1 cellular context compared by ENCODE assay signal in the genomic region with DNA sequence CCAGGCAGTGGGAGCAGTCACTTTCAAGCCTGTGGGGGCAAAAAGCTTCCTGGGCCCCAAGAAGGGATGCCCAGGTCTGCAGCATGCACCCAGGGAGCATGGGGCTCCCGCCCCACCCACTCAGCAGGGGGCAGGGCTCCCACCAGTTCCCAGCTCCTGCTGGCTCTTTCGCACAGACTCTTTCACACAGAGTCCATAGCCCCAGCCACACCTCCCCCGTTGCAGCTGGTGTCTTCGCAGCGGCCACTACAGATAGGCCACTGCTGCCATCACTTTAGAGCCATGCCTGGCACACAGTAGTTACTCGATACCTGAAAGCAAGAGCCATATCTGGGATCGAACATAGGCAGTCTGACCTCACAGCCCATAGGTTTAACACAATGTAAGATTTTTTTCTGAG.
TF ChIP-seq lines count a peak whose summit lies in the region.

No MANE protein-coding gene starts in this region.

TF ChIP-seq in HepG2, 621 proteins besides CTCF, POLR2A, EP300 and RAD21 (continued from another document):
- TF ChIP-seq, protein P1, sequence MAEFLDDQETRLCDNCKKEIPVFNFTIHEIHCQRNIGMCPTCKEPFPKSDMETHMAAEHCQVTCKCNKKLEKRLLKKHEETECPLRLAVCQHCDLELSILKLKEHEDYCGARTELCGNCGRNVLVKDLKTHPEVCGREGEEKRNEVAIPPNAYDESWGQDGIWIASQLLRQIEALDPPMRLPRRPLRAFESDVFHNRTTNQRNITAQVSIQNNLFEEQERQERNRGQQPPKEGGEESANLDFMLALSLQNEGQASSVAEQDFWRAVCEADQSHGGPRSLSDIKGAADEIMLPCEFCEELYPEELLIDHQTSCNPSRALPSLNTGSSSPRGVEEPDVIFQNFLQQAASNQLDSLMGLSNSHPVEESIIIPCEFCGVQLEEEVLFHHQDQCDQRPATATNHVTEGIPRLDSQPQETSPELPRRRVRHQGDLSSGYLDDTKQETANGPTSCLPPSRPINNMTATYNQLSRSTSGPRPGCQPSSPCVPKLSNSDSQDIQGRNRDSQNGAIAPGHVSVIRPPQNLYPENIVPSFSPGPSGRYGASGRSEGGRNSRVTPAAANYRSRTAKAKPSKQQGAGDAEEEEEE (CRISPR knock-in tag; IDR thresholded peaks at IDR 0.05; ENCODE audit: borderline replicate concordance): no peak
- TF ChIP-seq, protein P2, sequence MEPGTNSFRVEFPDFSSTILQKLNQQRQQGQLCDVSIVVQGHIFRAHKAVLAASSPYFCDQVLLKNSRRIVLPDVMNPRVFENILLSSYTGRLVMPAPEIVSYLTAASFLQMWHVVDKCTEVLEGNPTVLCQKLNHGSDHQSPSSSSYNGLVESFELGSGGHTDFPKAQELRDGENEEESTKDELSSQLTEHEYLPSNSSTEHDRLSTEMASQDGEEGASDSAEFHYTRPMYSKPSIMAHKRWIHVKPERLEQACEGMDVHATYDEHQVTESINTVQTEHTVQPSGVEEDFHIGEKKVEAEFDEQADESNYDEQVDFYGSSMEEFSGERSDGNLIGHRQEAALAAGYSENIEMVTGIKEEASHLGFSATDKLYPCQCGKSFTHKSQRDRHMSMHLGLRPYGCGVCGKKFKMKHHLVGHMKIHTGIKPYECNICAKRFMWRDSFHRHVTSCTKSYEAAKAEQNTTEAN (CRISPR knock-in tag; conservative IDR thresholded peaks at IDR 0.05): no peak
- no peak for TF ChIP-seq AGO2 (optimal IDR thresholded peaks at IDR 0.05; ENCODE audit: low read depth, low read length)
- TF ChIP-seq SIN3A (IDR thresholded peaks at IDR 0.05; ENCODE audit: borderline replicate concordance, low read depth, low read length): no peak
- TF ChIP-seq CAMTA2 (CRISPR knock-in tag; IDR thresholded peaks at IDR 0.05; ENCODE audit: borderline replicate concordance): no peak
- TF ChIP-seq, protein P3, sequence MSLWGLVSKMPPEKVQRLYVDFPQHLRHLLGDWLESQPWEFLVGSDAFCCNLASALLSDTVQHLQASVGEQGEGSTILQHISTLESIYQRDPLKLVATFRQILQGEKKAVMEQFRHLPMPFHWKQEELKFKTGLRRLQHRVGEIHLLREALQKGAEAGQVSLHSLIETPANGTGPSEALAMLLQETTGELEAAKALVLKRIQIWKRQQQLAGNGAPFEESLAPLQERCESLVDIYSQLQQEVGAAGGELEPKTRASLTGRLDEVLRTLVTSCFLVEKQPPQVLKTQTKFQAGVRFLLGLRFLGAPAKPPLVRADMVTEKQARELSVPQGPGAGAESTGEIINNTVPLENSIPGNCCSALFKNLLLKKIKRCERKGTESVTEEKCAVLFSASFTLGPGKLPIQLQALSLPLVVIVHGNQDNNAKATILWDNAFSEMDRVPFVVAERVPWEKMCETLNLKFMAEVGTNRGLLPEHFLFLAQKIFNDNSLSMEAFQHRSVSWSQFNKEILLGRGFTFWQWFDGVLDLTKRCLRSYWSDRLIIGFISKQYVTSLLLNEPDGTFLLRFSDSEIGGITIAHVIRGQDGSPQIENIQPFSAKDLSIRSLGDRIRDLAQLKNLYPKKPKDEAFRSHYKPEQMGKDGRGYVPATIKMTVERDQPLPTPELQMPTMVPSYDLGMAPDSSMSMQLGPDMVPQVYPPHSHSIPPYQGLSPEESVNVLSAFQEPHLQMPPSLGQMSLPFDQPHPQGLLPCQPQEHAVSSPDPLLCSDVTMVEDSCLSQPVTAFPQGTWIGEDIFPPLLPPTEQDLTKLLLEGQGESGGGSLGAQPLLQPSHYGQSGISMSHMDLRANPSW (CRISPR knock-in tag; IDR thresholded peaks at IDR 0.05; ENCODE audit: borderline replicate concordance): no peak
- no peak for TF ChIP-seq SOX13 (IDR thresholded peaks at IDR 0.05)
- no peak for TF ChIP-seq SOX13 (CRISPR knock-in tag; conservative IDR thresholded peaks at IDR 0.05 in 1 of 2, IDR thresholded peaks at IDR 0.05 in 1 of 2)
- TF ChIP-seq ZNF20 (CRISPR knock-in tag; IDR thresholded peaks at IDR 0.05): no peak
- no peak for TF ChIP-seq TFDP2 (CRISPR knock-in tag; IDR thresholded peaks at IDR 0.05)
- TF ChIP-seq, protein P4, sequence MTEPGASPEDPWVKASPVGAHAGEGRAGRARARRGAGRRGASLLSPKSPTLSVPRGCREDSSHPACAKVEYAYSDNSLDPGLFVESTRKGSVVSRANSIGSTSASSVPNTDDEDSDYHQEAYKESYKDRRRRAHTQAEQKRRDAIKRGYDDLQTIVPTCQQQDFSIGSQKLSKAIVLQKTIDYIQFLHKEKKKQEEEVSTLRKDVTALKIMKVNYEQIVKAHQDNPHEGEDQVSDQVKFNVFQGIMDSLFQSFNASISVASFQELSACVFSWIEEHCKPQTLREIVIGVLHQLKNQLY (CRISPR knock-in tag; IDR thresholded peaks at IDR 0.05): no peak
- TF ChIP-seq, protein P5, sequence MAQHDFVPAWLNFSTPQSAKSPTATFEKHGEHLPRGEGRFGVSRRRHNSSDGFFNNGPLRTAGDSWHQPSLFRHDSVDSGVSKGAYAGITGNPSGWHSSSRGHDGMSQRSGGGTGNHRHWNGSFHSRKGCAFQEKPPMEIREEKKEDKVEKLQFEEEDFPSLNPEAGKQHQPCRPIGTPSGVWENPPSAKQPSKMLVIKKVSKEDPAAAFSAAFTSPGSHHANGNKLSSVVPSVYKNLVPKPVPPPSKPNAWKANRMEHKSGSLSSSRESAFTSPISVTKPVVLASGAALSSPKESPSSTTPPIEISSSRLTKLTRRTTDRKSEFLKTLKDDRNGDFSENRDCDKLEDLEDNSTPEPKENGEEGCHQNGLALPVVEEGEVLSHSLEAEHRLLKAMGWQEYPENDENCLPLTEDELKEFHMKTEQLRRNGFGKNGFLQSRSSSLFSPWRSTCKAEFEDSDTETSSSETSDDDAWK (CRISPR knock-in tag; IDR thresholded peaks at IDR 0.05): no peak
- no peak for TF ChIP-seq KLF6 (CRISPR knock-in tag; IDR thresholded peaks at IDR 0.05)
- TF ChIP-seq KLF13 (CRISPR knock-in tag; IDR thresholded peaks at IDR 0.05): no peak
- TF ChIP-seq ZNF276 (CRISPR knock-in tag; IDR thresholded peaks at IDR 0.05; ENCODE audit: low read depth): no peak
- TF ChIP-seq FOSL1 (CRISPR knock-in tag; IDR thresholded peaks at IDR 0.05; ENCODE audit: borderline replicate concordance): no peak
